In genomic region chr5:165370233-165370632, GRCh38 we compare ENCODE assay signal across 9 cellular contexts.
"Had no signal": no experiment of that assay in that cellular context is flagged by ENCODE, and none has a peak within 500 bp of the region (broad histone marks: within the 10 kb centered on the region; RNA-seq: fewer than 3 reads in every experiment).

No MANE protein-coding gene starts in this region.

- H3K27me3 Mint-ChIP-seq: IgD-negative memory B cell had no signal

- FAIRE-seq: HepG2 had no signal

- H3K36me3 Mint-ChIP-seq: IgD-negative memory B cell had no signal

- H3K4me1 Mint-ChIP-seq: IgD-negative memory B cell had no signal

- ATAC-seq: HCT116, HepG2 had no signal

- H3K9me3 Mint-ChIP-seq: IgD-negative memory B cell had no signal

- H3K9me3 ChIP-seq: HAP-1 had no signal

- H3K27ac ChIP-seq: GM23248, HL-60 had no signal

- H3K36me3 ChIP-seq: HAP-1 had no signal

- H3K9ac ChIP-seq: GM23248 had no signal

- DNase-seq: GM23248, GOT3, H7, HFFc6 had no signal

- H3K4me1 ChIP-seq: HAP-1 had no signal

- H2AFZ ChIP-seq: GM23248 had no signal

- H3K4me3 ChIP-seq: GM23248, HAP-1 had no signal

- H3K4me3 Mint-ChIP-seq: HFFc6, IgD-negative memory B cell had no signal

- H3K27ac Mint-ChIP-seq: HFFc6, IgD-negative memory B cell had no signal
